1 cellular context compared by ENCODE assay signal in genomic region chr12:65876898-65877721, GRCh38.
A peak's percentile ranks its signal among the peaks of the same experiment; 100 is the strongest.
TF ChIP-seq lines count a peak whose summit lies in the region.

No MANE protein-coding gene starts in this region.

TF ChIP-seq in HepG2, 621 proteins besides CTCF, POLR2A, EP300 and RAD21 (continued from another document):
- TF ChIP-seq, protein P1, sequence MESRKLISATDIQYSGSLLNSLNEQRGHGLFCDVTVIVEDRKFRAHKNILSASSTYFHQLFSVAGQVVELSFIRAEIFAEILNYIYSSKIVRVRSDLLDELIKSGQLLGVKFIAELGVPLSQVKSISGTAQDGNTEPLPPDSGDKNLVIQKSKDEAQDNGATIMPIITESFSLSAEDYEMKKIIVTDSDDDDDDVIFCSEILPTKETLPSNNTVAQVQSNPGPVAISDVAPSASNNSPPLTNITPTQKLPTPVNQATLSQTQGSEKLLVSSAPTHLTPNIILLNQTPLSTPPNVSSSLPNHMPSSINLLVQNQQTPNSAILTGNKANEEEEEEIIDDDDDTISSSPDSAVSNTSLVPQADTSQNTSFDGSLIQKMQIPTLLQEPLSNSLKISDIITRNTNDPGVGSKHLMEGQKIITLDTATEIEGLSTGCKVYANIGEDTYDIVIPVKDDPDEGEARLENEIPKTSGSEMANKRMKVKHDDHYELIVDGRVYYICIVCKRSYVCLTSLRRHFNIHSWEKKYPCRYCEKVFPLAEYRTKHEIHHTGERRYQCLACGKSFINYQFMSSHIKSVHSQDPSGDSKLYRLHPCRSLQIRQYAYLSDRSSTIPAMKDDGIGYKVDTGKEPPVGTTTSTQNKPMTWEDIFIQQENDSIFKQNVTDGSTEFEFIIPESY (CRISPR knock-in tag; IDR thresholded peaks at IDR 0.05) = peak; percentile 96
- no peak for TF ChIP-seq SNAPC2 (CRISPR knock-in tag; IDR thresholded peaks at IDR 0.05)
- no peak for TF ChIP-seq ZNF614 (CRISPR knock-in tag; IDR thresholded peaks at IDR 0.05; ENCODE audit: borderline replicate concordance)
- no peak for TF ChIP-seq NPAS2 (CRISPR knock-in tag; IDR thresholded peaks at IDR 0.05; ENCODE audit: borderline replicate concordance)
- TF ChIP-seq GTF2F1 (IDR thresholded peaks at IDR 0.05; ENCODE audit: low read length) = no peak
- TF ChIP-seq POGZ (CRISPR knock-in tag; IDR thresholded peaks at IDR 0.05) = no peak
- TF ChIP-seq ZKSCAN1 (IDR thresholded peaks at IDR 0.05; ENCODE audit: low read length) = no peak
- TF ChIP-seq ZMYM4 (CRISPR knock-in tag; IDR thresholded peaks at IDR 0.05) = 0 out of 2 replicates have a peak, but pooled peaks have one; percentile 6
- TF ChIP-seq ATF7 (IDR thresholded peaks at IDR 0.05) = no peak
- no peak for TF ChIP-seq ATF7 (CRISPR knock-in tag; IDR thresholded peaks at IDR 0.05)
